In the genomic region with DNA sequence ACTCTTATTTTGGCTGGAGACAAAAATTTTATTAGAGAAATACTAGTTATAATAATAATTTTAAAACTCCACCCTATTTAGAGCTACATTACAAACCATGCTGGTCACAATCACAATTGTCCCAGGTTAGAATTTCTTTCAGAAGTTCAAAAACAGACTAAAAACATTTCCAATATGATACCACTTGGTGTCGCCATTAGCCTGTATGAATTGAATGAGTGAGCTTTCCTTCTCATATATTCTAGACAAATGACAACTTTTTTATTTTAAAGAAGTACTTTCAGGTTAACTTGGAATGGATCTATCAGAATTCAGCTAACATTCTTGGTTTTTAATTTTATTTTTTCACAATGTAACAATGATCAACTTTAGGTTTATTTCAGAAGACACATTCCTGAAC, we compare ENCODE assay signal across 9 cellular contexts. TPM values are rescaled to one million over a fixed set of nuclear protein-coding genes. Genes with fewer than 3 reads are reported as not detected.
A peak's percentile ranks its signal among the peaks of the same experiment; 100 is the strongest.
DNase-seq lines count a peak whose midpoint lies in the region; ATAC-seq and TF ChIP-seq lines count a peak whose summit lies in the region.
"Had no signal": no experiment of that assay in that cellular context is flagged by ENCODE, and none has a peak within 500 bp of the region (broad histone marks: within the 10 kb centered on the region; RNA-seq: fewer than 3 reads in every experiment).

No MANE protein-coding gene starts in this region.

- no peak overlapping the region for H3K4me3 Mint-ChIP-seq in osteocyte (ENCODE audit: unreplicated experiment)
- H3K4me3 Mint-ChIP-seq in activated CD4-positive, alpha-beta memory T cell treated with anti-CD3 and anti-CD28 coated beads, Interleukin-2, amount 10 ng/mL, durations not matched to agents 7 days and 5 days = no peak overlapping the region
- H3K4me3 Mint-ChIP-seq: stimulated activated naive CD8-positive, alpha-beta T cell treated with anti-CD3 and anti-CD28 coated beads, Interleukin-15, Interleukin-2, amounts not matched to agents 100 ng/mL and 50 ng/mL, for 24 hours had no signal

- H3K36me3 Mint-ChIP-seq in osteocyte (ENCODE audit: unreplicated experiment) = no peaks in the 10 kb centered on the region
- no peaks in the 10 kb centered on the region for H3K36me3 Mint-ChIP-seq in activated CD4-positive, alpha-beta memory T cell treated with anti-CD3 and anti-CD28 coated beads, Interleukin-2, amount 10 ng/mL, durations not matched to agents 7 days and 5 days (ENCODE audit: low read depth)

- ATAC-seq in GM21390 (IDR thresholded peaks at IDR 0.05; ENCODE audit: unreplicated experiment) = peak; percentile 54
- no peak for ATAC-seq in HG03439 (IDR thresholded peaks at IDR 0.05; ENCODE audit: unreplicated experiment)

- no peaks in the 10 kb centered on the region for H3K36me3 ChIP-seq in BJ (ENCODE audit: control insufficient read depth, insufficient read depth, low read length)

- no peaks in the 10 kb centered on the region for H3K4me1 Mint-ChIP-seq in osteocyte (ENCODE audit: unreplicated experiment)
- H3K4me1 Mint-ChIP-seq in activated CD4-positive, alpha-beta memory T cell treated with anti-CD3 and anti-CD28 coated beads, Interleukin-2, amount 10 ng/mL, durations not matched to agents 7 days and 5 days = no peaks in the 10 kb centered on the region

- no peak for DNase-seq in BJ (ENCODE audit: low read depth)
- peak; percentile 18 for DNase-seq in NCI-H1694 treated with DMSO at 0.1 percent for 48 hours (lab: John Stamatoyannopoulos, UW)
- DNase-seq in cerebellum (ENCODE audit: low spot score) = peak; percentile 3
- DNase-seq in osteocyte (ENCODE audit: extremely low spot score, unreplicated experiment) = no peak
- DNase-seq in GOT3 (lab: John Stamatoyannopoulos, UW) = no peak
- DNase-seq in activated CD4-positive, alpha-beta memory T cell treated with anti-CD3 and anti-CD28 coated beads, Interleukin-2, amount 10 ng/mL, durations not matched to agents 7 days and 5 days = no peak

- H3K27me3 ChIP-seq in BJ (ENCODE audit: control insufficient read depth, insufficient read depth, low read length) = no peaks in the 10 kb centered on the region

- TF ChIP-seq CTCF in BJ (IDR thresholded peaks at IDR 0.05; ENCODE audit: insufficient read depth, low read depth, low read length) (peak; percentile 50), osteocyte (IDR thresholded peaks at IDR 0.05) (peak; percentile 62)

- POLR2A ChIA-PET in BJ (lab: Charles Lee) = no interaction called here
- POLR2A ChIA-PET in activated CD4-positive, alpha-beta memory T cell treated with anti-CD3 and anti-CD28 coated beads, Interleukin-2, amount 10 ng/mL, durations not matched to agents 7 days and 5 days (lab: Charles Lee) = no interaction called here

- CTCF ChIA-PET in BJ (lab: Yijun Ruan, JAX) = interaction anchor here (0.9 to 1.7 kb wide), 2 partner anchors 17 to 20 kb away, joined by 3 to 5 read pairs; no protein-coding TSS in a partner anchor
- CTCF ChIA-PET in activated CD4-positive, alpha-beta memory T cell treated with anti-CD3 and anti-CD28 coated beads, Interleukin-2, amount 10 ng/mL, durations not matched to agents 7 days and 5 days (lab: Charles Lee) = interaction anchor here (0.7 to 1.0 kb wide), 5 partner anchors 9 to 35 kb away, joined by 3 read pairs; no protein-coding TSS in a partner anchor

- no peak overlapping the region for H3K27ac Mint-ChIP-seq in osteocyte (ENCODE audit: unreplicated experiment)
- no peak overlapping the region for H3K27ac Mint-ChIP-seq in activated CD4-positive, alpha-beta memory T cell treated with anti-CD3 and anti-CD28 coated beads, Interleukin-2, amount 10 ng/mL, durations not matched to agents 7 days and 5 days
- H3K27ac Mint-ChIP-seq: stimulated activated naive CD8-positive, alpha-beta T cell treated with anti-CD3 and anti-CD28 coated beads, Interleukin-15, Interleukin-2, amounts not matched to agents 100 ng/mL and 50 ng/mL, for 24 hours had no signal

- H3K9me3 Mint-ChIP-seq in osteocyte (ENCODE audit: unreplicated experiment) = no peaks in the 10 kb centered on the region
- no peaks in the 10 kb centered on the region for H3K9me3 Mint-ChIP-seq in activated CD4-positive, alpha-beta memory T cell treated with anti-CD3 and anti-CD28 coated beads, Interleukin-2, amount 10 ng/mL, durations not matched to agents 7 days and 5 days
- H3K9me3 Mint-ChIP-seq: stimulated activated naive CD8-positive, alpha-beta T cell treated with anti-CD3 and anti-CD28 coated beads, Interleukin-15, Interleukin-2, amounts not matched to agents 100 ng/mL and 50 ng/mL, for 24 hours had no signal

- H3K4me3 ChIP-seq in BJ (ENCODE audit: low read depth, low read length) = no peak overlapping the region

- peaks cover 57% of the 10 kb centered on the region for H3K27me3 Mint-ChIP-seq in osteocyte (ENCODE audit: unreplicated experiment)
- peaks cover 15% of the 10 kb centered on the region for H3K27me3 Mint-ChIP-seq in activated CD4-positive, alpha-beta memory T cell treated with anti-CD3 and anti-CD28 coated beads, Interleukin-2, amount 10 ng/mL, durations not matched to agents 7 days and 5 days
- H3K27me3 Mint-ChIP-seq: stimulated activated naive CD8-positive, alpha-beta T cell treated with anti-CD3 and anti-CD28 coated beads, Interleukin-15, Interleukin-2, amounts not matched to agents 100 ng/mL and 50 ng/mL, for 24 hours had no signal

RNA-seq across cellular contexts. Expression of a gene that starts 48.0 kb away (rescaled TPM):
- polyA plus RNA-seq in BJ (2011; rRNA removed) = 18.4 and 27.0 TPM in 2 replicates
- 9.7 TPM in 2 replicates for polyA minus RNA-seq in BJ (2011; rRNA and poly(A)+ RNA removed)
- 1.5 TPM for total RNA-seq in cerebellum
- 8.0 and 8.5 TPM in 2 replicates for total RNA-seq in osteocyte
- 10 to 100 TPM in 1 of 2 experiments, 1 to 10 TPM in 1; 9.3 to 11.2 TPM for total RNA-seq in activated CD4-positive, alpha-beta memory T cell treated with anti-CD3 and anti-CD28 coated beads, Interleukin-2, amount 10 ng/mL, durations not matched to agents 7 days and 5 days

Comparison
In these comparisons a context has a peak if more than half of its experiments do, and no peak if none do; other contexts are left out.
1. DNase-seq: peak in NCI-H1694 treated with DMSO at 0.1 percent for 48 hours (single experiment) and cerebellum (single experiment); none in BJ (single experiment), osteocyte (single experiment), GOT3 (single experiment) and activated CD4-positive, alpha-beta memory T cell treated with anti-CD3 and anti-CD28 coated beads, Interleukin-2, amount 10 ng/mL, durations not matched to agents 7 days and 5 days (single experiment).